ENCODE assay signal across 13 cellular contexts in genomic region chr2:224934542-224935188, GRCh38.
A peak's percentile ranks its signal among the peaks of the same experiment; 100 is the strongest.
DNase-seq lines count a peak whose midpoint lies in the region; ATAC-seq and TF ChIP-seq lines count a peak whose summit lies in the region.
"Had no signal": no experiment of that assay in that cellular context is flagged by ENCODE, and none has a peak within 500 bp of the region (broad histone marks: within the 10 kb centered on the region; RNA-seq: fewer than 3 reads in every experiment).

No MANE protein-coding gene starts in this region.

- H3K4me1 ChIP-seq in left ventricle myocardium inferior (peaks cover 5% of the 10 kb centered on the region), vagina (peaks cover 68% of the 10 kb centered on the region), suprapubic skin (peaks cover 19% of the 10 kb centered on the region)
- H3K4me1 ChIP-seq: BE2C had no signal

- H3K27ac Mint-ChIP-seq in activated CD8-positive, alpha-beta T cell treated with anti-CD3 and anti-CD28 coated beads, Interleukin-2, amount 10 ng/mL, durations not matched to agents 7 days and 5 days, result peak overlapping the region; percentile 53

- H3K27me3 Mint-ChIP-seq in activated CD8-positive, alpha-beta T cell treated with anti-CD3 and anti-CD28 coated beads, Interleukin-2, amount 10 ng/mL, durations not matched to agents 7 days and 5 days (ENCODE audit: low read depth), result no peaks in the 10 kb centered on the region

- H3K4me3 Mint-ChIP-seq in activated CD8-positive, alpha-beta T cell treated with anti-CD3 and anti-CD28 coated beads, Interleukin-2, amount 10 ng/mL, durations not matched to agents 7 days and 5 days, result no peak overlapping the region

- H3K4me3 ChIP-seq in left ventricle myocardium inferior (no peak overlapping the region), vagina (no peak overlapping the region), suprapubic skin (no peak overlapping the region)
- H3K4me3 ChIP-seq: adrenal gland had no signal

- peaks cover 83% of the 10 kb centered on the region for H3K36me3 Mint-ChIP-seq in activated CD8-positive, alpha-beta T cell treated with anti-CD3 and anti-CD28 coated beads, Interleukin-2, amount 10 ng/mL, durations not matched to agents 7 days and 5 days (ENCODE audit: low read depth)

- H3K27ac ChIP-seq in left ventricle myocardium inferior (replicated peaks), result no peak overlapping the region
- H3K27ac ChIP-seq in vagina, result peak overlapping the region; percentile 6
- no peak overlapping the region for H3K27ac ChIP-seq in suprapubic skin
- H3K27ac ChIP-seq: adrenal gland had no signal

- CTCF ChIA-PET in activated CD8-positive, alpha-beta T cell treated with anti-CD3 and anti-CD28 coated beads, Interleukin-2, amount 10 ng/mL, durations not matched to agents 7 days and 5 days (lab: Charles Lee), result interaction anchor here (1.4 kb wide), 1 partner anchor 68 kb away, joined by 4 read pairs; no protein-coding TSS in a partner anchor

- TF ChIP-seq EP300 in suprapubic skin (IDR thresholded peaks at IDR 0.05), result no peak

- H3K4me1 Mint-ChIP-seq in activated CD8-positive, alpha-beta T cell treated with anti-CD3 and anti-CD28 coated beads, Interleukin-2, amount 10 ng/mL, durations not matched to agents 7 days and 5 days (ENCODE audit: low read depth), result peaks cover 93% of the 10 kb centered on the region

- H3K27me3 ChIP-seq in left ventricle myocardium inferior (ENCODE audit: low read depth) (no peaks in the 10 kb centered on the region), vagina (no peaks in the 10 kb centered on the region), suprapubic skin (no peaks in the 10 kb centered on the region)
- H3K27me3 ChIP-seq: adrenal gland, BE2C had no signal

- ATAC-seq in Right ventricle myocardium superior (ENCODE audit: poor library complexity), result peak; percentile 49
- no peak for ATAC-seq in activated CD8-positive, alpha-beta T cell treated with anti-CD3 and anti-CD28 coated beads, Interleukin-2, amount 10 ng/mL, durations not matched to agents 7 days and 5 days

- TF ChIP-seq POLR2A in vagina (IDR thresholded peaks at IDR 0.05) (no peak), suprapubic skin (IDR thresholded peaks at IDR 0.05) (no peak), erythroblast (IDR thresholded peaks at IDR 0.05; ENCODE audit: low read length) (no peak)

- 59% methylated on average over 5 of the region's 5 CpGs for WGBS in suprapubic skin

- H3K36me3 ChIP-seq in left ventricle myocardium inferior (no peaks in the 10 kb centered on the region), vagina (no peaks in the 10 kb centered on the region), suprapubic skin (no peaks in the 10 kb centered on the region)
- H3K36me3 ChIP-seq: adrenal gland, BE2C had no signal

- POLR2A ChIA-PET in activated CD8-positive, alpha-beta T cell treated with anti-CD3 and anti-CD28 coated beads, Interleukin-2, amount 10 ng/mL, durations not matched to agents 7 days and 5 days (lab: Charles Lee), result interaction anchor here (1.2 kb wide), 2 partner anchors 11 to 69 kb away, joined by 4 to 5 read pairs; no protein-coding TSS in a partner anchor

- H3K9me3 ChIP-seq in left ventricle myocardium inferior (replicated peaks) (no peaks in the 10 kb centered on the region), vagina (no peaks in the 10 kb centered on the region), suprapubic skin (no peaks in the 10 kb centered on the region)
- H3K9me3 ChIP-seq: adrenal gland, BE2C had no signal

- TF ChIP-seq CTCF in left ventricle myocardium inferior (IDR thresholded peaks at IDR 0.05; ENCODE audit: borderline replicate concordance), result no peak
- no peak for TF ChIP-seq CTCF in vagina (IDR thresholded peaks at IDR 0.05)
- no peak for TF ChIP-seq CTCF in suprapubic skin (IDR thresholded peaks at IDR 0.05)

- intact Hi-C loops in Right ventricle myocardium superior (cut with DNase I), result no loop called here
- intact Hi-C loops in left ventricle myocardium inferior (cut with micrococcal nuclease), result no loop called here
- intact Hi-C loops in vagina (cut with DNase I), result no loop called here

- DNase-seq in Right ventricle myocardium superior (no peak), left ventricle myocardium inferior (no peak), iPS DF 19.7 (ENCODE audit: low read depth, low spot score) (peak; percentile 3), vagina (ENCODE audit: extremely low spot score in 2 of 2) (no peak), anterior cingulate cortex (lab: John Stamatoyannopoulos, UW) (no peak), suprapubic skin (ENCODE audit: low spot score in 2 of 2) (no peak), erythroblast (lab: John Stamatoyannopoulos, UW) (no peak)
- DNase-seq in activated CD8-positive, alpha-beta T cell treated with anti-CD3 and anti-CD28 coated beads, Interleukin-2, amount 10 ng/mL, durations not matched to agents 7 days and 5 days, result no peak
- DNase-seq: adrenal gland; BE2C; GOT3; KBM-7; stimulated activated CD4-positive, alpha-beta T cell treated with anti-CD3 and anti-CD28 coated beads, Interleukin-1b, Interleukin-23, amount 100 ng/mL, for 48 hours had no signal

- H3K9me3 Mint-ChIP-seq in activated CD8-positive, alpha-beta T cell treated with anti-CD3 and anti-CD28 coated beads, Interleukin-2, amount 10 ng/mL, durations not matched to agents 7 days and 5 days (ENCODE audit: insufficient read depth), result no peaks in the 10 kb centered on the region
